In the genomic region with DNA sequence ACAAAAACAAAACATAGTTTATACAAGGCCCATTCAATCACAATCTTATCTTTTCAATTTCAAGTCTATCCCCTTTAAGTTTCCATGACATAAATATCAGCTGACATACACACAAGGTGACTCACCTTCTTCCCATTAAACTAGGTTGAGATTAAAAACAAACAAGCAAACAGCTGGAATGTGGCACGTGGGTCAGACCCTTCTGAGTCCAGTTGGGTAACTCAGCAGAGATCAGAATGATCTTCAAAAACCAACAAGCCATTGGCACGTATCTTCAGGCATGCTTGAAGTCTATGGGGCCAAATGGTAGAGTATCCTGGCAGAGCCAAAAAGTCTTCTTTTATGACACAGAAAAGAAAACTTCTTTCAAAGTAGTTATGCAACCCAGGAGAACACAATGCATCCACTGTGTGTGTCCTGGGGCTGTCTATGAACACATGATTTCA, we compare ENCODE assay signal across 8 cellular contexts.
DNase-seq lines count a peak whose midpoint lies in the region; ATAC-seq and TF ChIP-seq lines count a peak whose summit lies in the region.

No MANE protein-coding gene starts in this region.

- H3K9ac ChIP-seq in fibroblast of lung (ENCODE audit: insufficient read depth, low read length): no peak overlapping the region

- DNase-seq in DMS53 (lab: John Stamatoyannopoulos, UW): peak; percentile 83
- DNase-seq in PC-9: peak; percentile 13 to 92
- peak; percentile 62 to 64 for DNase-seq in fibroblast of lung (ENCODE audit: low read depth in 2 of 2)
- DNase-seq in osteocyte (ENCODE audit: extremely low spot score, unreplicated experiment): no peak
- no peak for DNase-seq in NCI-H1436 treated with DMSO at 0.1 percent for 48 hours (lab: John Stamatoyannopoulos, UW)
- DNase-seq in WERI-Rb-1: no peak

- no peaks in the 10 kb centered on the region for H3K79me2 ChIP-seq in PC-9 (ENCODE audit: low read depth)
- H3K79me2 ChIP-seq in fibroblast of lung (ENCODE audit: control insufficient read depth, insufficient read depth, low read length): no peaks in the 10 kb centered on the region

- ATAC-seq in HG03378 (IDR thresholded peaks at IDR 0.05; ENCODE audit: unreplicated experiment): no peak
- ATAC-seq in HG03439 (IDR thresholded peaks at IDR 0.05; ENCODE audit: unreplicated experiment): no peak

- H3K9me3 Mint-ChIP-seq in osteocyte (ENCODE audit: unreplicated experiment): peaks cover 6% of the 10 kb centered on the region

- no peaks in the 10 kb centered on the region for H3K9me2 ChIP-seq in PC-9 (ENCODE audit: insufficient read depth)

- intact Hi-C loops in PC-9 (cut with micrococcal nuclease; ENCODE audit: unreplicated experiment): no loop called here

- H4K20me1 ChIP-seq in PC-9 (ENCODE audit: insufficient read depth) (no peaks in the 10 kb centered on the region), fibroblast of lung (ENCODE audit: control insufficient read depth, extremely low read depth, insufficient read depth, low read length) (no peaks in the 10 kb centered on the region)

- peaks cover 23% of the 10 kb centered on the region for H3F3A ChIP-seq in PC-9 (ENCODE audit: insufficient read depth, low read depth)

- peak overlapping the region; percentile 2; the same call in 1 of the 2 replicates for H3K4me2 ChIP-seq in PC-9
- no peak overlapping the region for H3K4me2 ChIP-seq in fibroblast of lung (ENCODE audit: extremely low read depth, insufficient read depth, low read length)

- H3K4me1 ChIP-seq in PC-9 (replicated peaks; ENCODE audit: insufficient read depth): peaks cover 39% of the 10 kb centered on the region
- H3K4me1 ChIP-seq in fibroblast of lung (ENCODE audit: control insufficient read depth, extremely low read depth, insufficient read depth, low read length): peaks cover 16% of the 10 kb centered on the region

- H2AFZ ChIP-seq in PC-9 (no peak overlapping the region), fibroblast of lung (ENCODE audit: low read length) (no peak overlapping the region)

- H3K36me3 ChIP-seq in PC-9 (ENCODE audit: low read depth) (no peaks in the 10 kb centered on the region), fibroblast of lung (ENCODE audit: control insufficient read depth, insufficient read depth, low read length) (no peaks in the 10 kb centered on the region), WERI-Rb-1 (no peaks in the 10 kb centered on the region)

- peaks cover 3% of the 10 kb centered on the region for H3K36me3 Mint-ChIP-seq in osteocyte (ENCODE audit: unreplicated experiment)

- no peak overlapping the region for H3K4me3 ChIP-seq in PC-9
- H3K4me3 ChIP-seq in fibroblast of lung (replicated peaks in 1 of 4; ENCODE audit: control extremely low read depth in 1 of 4, insufficient read depth in 1 of 4, low read depth in 3 of 4, low read length in 4 of 4): no peak overlapping the region
- no peak overlapping the region for H3K4me3 ChIP-seq in WERI-Rb-1 (ENCODE audit: low read depth, low read length)

- peak overlapping the region; percentile 96 for H3K27ac Mint-ChIP-seq in osteocyte (ENCODE audit: unreplicated experiment)

- H3K27ac ChIP-seq in PC-9 (peak overlapping the region; percentile 17; the same call in 1 of the 2 replicates), fibroblast of lung (ENCODE audit: insufficient read depth, low read length) (no peak overlapping the region), WERI-Rb-1 (no peak overlapping the region)

- CTCF ChIA-PET in PC-9 (lab: Charles Lee): no interaction called here

- BruUV-seq in PC-9 (replicated peaks; lab: Mats Ljungman, UMichigan): no TSS peak

- peaks cover 84% of the 10 kb centered on the region for H3K4me1 Mint-ChIP-seq in osteocyte (ENCODE audit: unreplicated experiment)

- TF ChIP-seq CTCF in PC-9 (conservative IDR thresholded peaks at IDR 0.05) (no peak), fibroblast of lung (conservative IDR thresholded peaks at IDR 0.05 in 1 of 2, IDR thresholded peaks at IDR 0.05 in 1 of 2; ENCODE audit: low read depth in 1 of 2, low read length in 2 of 2) (no peak), osteocyte (IDR thresholded peaks at IDR 0.05) (no peak), WERI-Rb-1 (IDR thresholded peaks at IDR 0.05; ENCODE audit: low read depth, low read length) (no peak)

- H3K4me3 Mint-ChIP-seq in osteocyte (ENCODE audit: unreplicated experiment): no peak overlapping the region

- POLR2A ChIA-PET in PC-9 (lab: Charles Lee; ENCODE audit: unreplicated experiment): no interaction called here

- H3K9me3 ChIP-seq in PC-9 (ENCODE audit: insufficient read depth, low read depth) (peaks cover 5% of the 10 kb centered on the region; the same call in 1 of the 2 replicates), fibroblast of lung (ENCODE audit: control insufficient read depth, insufficient read depth, low read depth, low read length) (no peaks in the 10 kb centered on the region), WERI-Rb-1 (ENCODE audit: severe bottlenecking) (no peaks in the 10 kb centered on the region)

- H3K27me3 ChIP-seq in PC-9 (ENCODE audit: insufficient read depth, low read depth) (no peaks in the 10 kb centered on the region), fibroblast of lung (ENCODE audit: control insufficient read depth, insufficient read depth, low read length) (no peaks in the 10 kb centered on the region), WERI-Rb-1 (ENCODE audit: insufficient read depth, low read depth, severe bottlenecking) (no peaks in the 10 kb centered on the region)

- no peaks in the 10 kb centered on the region for H3K27me3 Mint-ChIP-seq in osteocyte (ENCODE audit: unreplicated experiment)

Comparison
In these comparisons a context has a peak if more than half of its experiments do, and no peak if none do; other contexts are left out.
1. DNase-seq: peak in DMS53 (single experiment), PC-9 (2 of 2) and fibroblast of lung (2 of 2); none in osteocyte (single experiment), NCI-H1436 treated with DMSO at 0.1 percent for 48 hours (single experiment) and WERI-Rb-1 (single experiment).